ENCODE assay signal across 12 cellular contexts in genomic region chr3:46293991-46294833, GRCh38.
DNase-seq lines count a peak whose midpoint lies in the region; ATAC-seq and TF ChIP-seq lines count a peak whose summit lies in the region.
"Had no signal": no experiment of that assay in that cellular context is flagged by ENCODE, and none has a peak within 500 bp of the region (broad histone marks: within the 10 kb centered on the region; RNA-seq: fewer than 3 reads in every experiment).

No MANE protein-coding gene starts in this region.

- H3K27ac Mint-ChIP-seq in central memory CD8-positive, alpha-beta T cell (ENCODE audit: low read depth), result peak overlapping the region; percentile 82
- H3K27ac Mint-ChIP-seq in stimulated activated effector memory CD8-positive, alpha-beta T cell treated with anti-CD3 and anti-CD28 coated beads, Interleukin-12 subunit alpha, Interleukin-12 subunit beta, amount 100 ng/mL, for 72 hours, result peak overlapping the region; percentile 79
- H3K27ac Mint-ChIP-seq: H9 had no signal

- no peaks in the 10 kb centered on the region for H3K4me1 ChIP-seq in tibial artery
- H3K4me1 ChIP-seq: thyroid gland had no signal

- H3K4me3 ChIP-seq in tibial artery, result no peak overlapping the region
- H3K4me3 ChIP-seq: thyroid gland had no signal

- peak; percentile 83 for DNase-seq in activated CD8-positive, alpha-beta memory T cell treated with anti-CD3 and anti-CD28 coated beads for 24 hours
- no peak for DNase-seq in activated CD8-positive, alpha-beta memory T cell treated with anti-CD3 and anti-CD28 coated beads, Interleukin-2, amount 50 U/mL, for 4 hours
- DNase-seq in activated CD4-positive, CD25-positive, alpha-beta regulatory T cell treated with anti-CD3 and anti-CD28 coated beads, Interleukin-2, amount 50 U/mL, for 16 hours (ENCODE audit: low read depth, low spot score), result peak; percentile 47
- DNase-seq in central memory CD8-positive, alpha-beta T cell (ENCODE audit: low spot score in 2 of 2), result no peak
- peak in 1 of 2 donors; percentile 87 for DNase-seq in stimulated activated effector memory CD8-positive, alpha-beta T cell treated with anti-CD3 and anti-CD28 coated beads, Interleukin-12 subunit alpha, Interleukin-12 subunit beta, amount 100 ng/mL, for 72 hours (ENCODE audit: low spot score in 2 of 2)
- DNase-seq in T-helper 9 cell (no peak), hepatic stellate cell (ENCODE audit: low spot score) (no peak), tibial artery (no peak)
- DNase-seq: EL, H9, NCI-H1105 treated with DMSO at 0.1 percent for 48 hours, thyroid gland had no signal

- TF ChIP-seq CTCF in tibial artery (IDR thresholded peaks at IDR 0.05), result no peak

- no peaks in the 10 kb centered on the region for H3K27me3 Mint-ChIP-seq in central memory CD8-positive, alpha-beta T cell

- H3K4me1 Mint-ChIP-seq in central memory CD8-positive, alpha-beta T cell, result peaks cover 75% of the 10 kb centered on the region
- peaks cover 74% of the 10 kb centered on the region for H3K4me1 Mint-ChIP-seq in stimulated activated effector memory CD8-positive, alpha-beta T cell treated with anti-CD3 and anti-CD28 coated beads, Interleukin-12 subunit alpha, Interleukin-12 subunit beta, amount 100 ng/mL, for 72 hours
- H3K4me1 Mint-ChIP-seq: H9 had no signal

- intact Hi-C loops in tibial artery (cut with DNase I; ENCODE audit: low total_unique reads), result no loop called here

- H3K27ac ChIP-seq in tibial artery, result no peak overlapping the region
- H3K27ac ChIP-seq: thyroid gland had no signal

- H3K9me3 Mint-ChIP-seq in central memory CD8-positive, alpha-beta T cell, result no peaks in the 10 kb centered on the region
- no peaks in the 10 kb centered on the region for H3K9me3 Mint-ChIP-seq in stimulated activated effector memory CD8-positive, alpha-beta T cell treated with anti-CD3 and anti-CD28 coated beads, Interleukin-12 subunit alpha, Interleukin-12 subunit beta, amount 100 ng/mL, for 72 hours
- H3K9me3 Mint-ChIP-seq: H9 had no signal

- H3K36me3 Mint-ChIP-seq in central memory CD8-positive, alpha-beta T cell (ENCODE audit: insufficient read depth), result peaks cover 2% of the 10 kb centered on the region
- peaks cover 16% of the 10 kb centered on the region for H3K36me3 Mint-ChIP-seq in stimulated activated effector memory CD8-positive, alpha-beta T cell treated with anti-CD3 and anti-CD28 coated beads, Interleukin-12 subunit alpha, Interleukin-12 subunit beta, amount 100 ng/mL, for 72 hours

- H3K27me3 ChIP-seq in tibial artery, result no peaks in the 10 kb centered on the region
- H3K27me3 ChIP-seq: thyroid gland had no signal

- no peaks in the 10 kb centered on the region for H3K36me3 ChIP-seq in tibial artery
- H3K36me3 ChIP-seq: thyroid gland had no signal

- H3K4me3 Mint-ChIP-seq in central memory CD8-positive, alpha-beta T cell, result peak overlapping the region; percentile 47
- peak overlapping the region; percentile 67 for H3K4me3 Mint-ChIP-seq in stimulated activated effector memory CD8-positive, alpha-beta T cell treated with anti-CD3 and anti-CD28 coated beads, Interleukin-12 subunit alpha, Interleukin-12 subunit beta, amount 100 ng/mL, for 72 hours
- H3K4me3 Mint-ChIP-seq: H9 had no signal

- ATAC-seq in central memory CD8-positive, alpha-beta T cell (replicated peaks; ENCODE audit: extremely low read depth, poor library complexity, severe bottlenecking), result no peak
- ATAC-seq in stimulated activated effector memory CD8-positive, alpha-beta T cell treated with anti-CD3 and anti-CD28 coated beads, Interleukin-12 subunit alpha, Interleukin-12 subunit beta, amount 100 ng/mL, for 72 hours, result peak; percentile 97

- no peaks in the 10 kb centered on the region for H3K9me3 ChIP-seq in tibial artery
- H3K9me3 ChIP-seq: thyroid gland had no signal

Comparison
In these comparisons a context has a peak if more than half of its experiments do, and no peak if none do; other contexts are left out.
1. DNase-seq: peak in activated CD8-positive, alpha-beta memory T cell treated with anti-CD3 and anti-CD28 coated beads for 24 hours (single experiment) and activated CD4-positive, CD25-positive, alpha-beta regulatory T cell treated with anti-CD3 and anti-CD28 coated beads, Interleukin-2, amount 50 U/mL, for 16 hours (single experiment); none in activated CD8-positive, alpha-beta memory T cell treated with anti-CD3 and anti-CD28 coated beads, Interleukin-2, amount 50 U/mL, for 4 hours (single experiment), central memory CD8-positive, alpha-beta T cell (0 of 2), T-helper 9 cell (single experiment), hepatic stellate cell (single experiment) and tibial artery (0 of 2).